ENCODE assay signal across 8 cellular contexts in genomic region chr12:95548056-95548538, GRCh38. TPM values are rescaled to one million over a fixed set of nuclear protein-coding genes. Genes with fewer than 3 reads are reported as not detected.
DNase-seq lines count a peak whose midpoint lies in the region; ATAC-seq and TF ChIP-seq lines count a peak whose summit lies in the region.

No MANE protein-coding gene starts in this region.

- CTCF ChIA-PET in activated CD4-positive, alpha-beta memory T cell treated with anti-CD3 and anti-CD28 coated beads, Interleukin-2, amount 10 ng/mL, durations not matched to agents 7 days and 5 days (lab: Charles Lee), result interaction anchor here (1.1 to 1.9 kb wide), 3 partner anchors 9 to 16 kb away, joined by 4 to 8 read pairs (median 7); no protein-coding TSS in a partner anchor
- CTCF ChIA-PET in naive thymus-derived CD4-positive, alpha-beta T cell (lab: Charles Lee), result interaction anchor here (1.3 to 1.6 kb wide), 2 partner anchors 14 to 75 kb away, joined by 3 read pairs; no protein-coding TSS in a partner anchor

- POLR2A ChIA-PET in activated CD4-positive, alpha-beta memory T cell treated with anti-CD3 and anti-CD28 coated beads, Interleukin-2, amount 10 ng/mL, durations not matched to agents 7 days and 5 days (lab: Charles Lee), result interaction anchor here (1.4 kb wide), 1 partner anchor 75 kb away, joined by 6 read pairs; the partner anchor contains the start of gene METAP2
- POLR2A ChIA-PET in naive thymus-derived CD4-positive, alpha-beta T cell (lab: Charles Lee), result interaction anchor here (0.6 to 1.7 kb wide), 4 partner anchors 23 to 273 kb away, joined by 3 to 14 read pairs (median 4); partner anchors contain the start of gene METAP2

- peak overlapping the region; percentile 67 for H2AFZ ChIP-seq in ACC112 (ENCODE audit: low read length, unreplicated experiment)

- no peaks in the 10 kb centered on the region for H3K79me2 ChIP-seq in ACC112 (ENCODE audit: control insufficient read depth, insufficient read depth, low read length, unreplicated experiment)

- no peak overlapping the region for H3K27ac Mint-ChIP-seq in activated CD4-positive, alpha-beta memory T cell treated with anti-CD3 and anti-CD28 coated beads, Interleukin-2, amount 10 ng/mL, durations not matched to agents 7 days and 5 days
- H3K27ac Mint-ChIP-seq in naive thymus-derived CD4-positive, alpha-beta T cell, result peak overlapping the region; percentile 79 to 98 (median 95)

- peaks cover 19% of the 10 kb centered on the region for H3K4me1 Mint-ChIP-seq in activated CD4-positive, alpha-beta memory T cell treated with anti-CD3 and anti-CD28 coated beads, Interleukin-2, amount 10 ng/mL, durations not matched to agents 7 days and 5 days
- peaks cover 33 to 67% (median 54%) of the 10 kb centered on the region in 7 donors for H3K4me1 Mint-ChIP-seq in naive thymus-derived CD4-positive, alpha-beta T cell

- no peaks in the 10 kb centered on the region for H3K9me3 Mint-ChIP-seq in activated CD4-positive, alpha-beta memory T cell treated with anti-CD3 and anti-CD28 coated beads, Interleukin-2, amount 10 ng/mL, durations not matched to agents 7 days and 5 days
- peaks cover 0 to 6% (median 2%) of the 10 kb centered on the region in 11 donors for H3K9me3 Mint-ChIP-seq in naive thymus-derived CD4-positive, alpha-beta T cell

- H3K4me3 ChIP-seq in ACC112 (ENCODE audit: low read depth, low read length) (peak overlapping the region; percentile 74), HUES48 (ENCODE audit: low read depth, low read length) (peak overlapping the region; percentile 74), tibial artery (peak overlapping the region; percentile 68 to 86)
- H3K4me3 ChIP-seq in naive thymus-derived CD4-positive, alpha-beta T cell (ENCODE audit: low read length), result peak overlapping the region; percentile 75

- H3K9ac ChIP-seq in HUES48 (ENCODE audit: low read depth, low read length), result peak overlapping the region; percentile 85

- H3K27me3 ChIP-seq in ACC112 (ENCODE audit: insufficient read depth, low read length) (peaks cover 49% of the 10 kb centered on the region), HUES48 (ENCODE audit: control insufficient read depth, insufficient read depth, low read length) (no peaks in the 10 kb centered on the region), tibial artery (no peaks in the 10 kb centered on the region)
- H3K27me3 ChIP-seq in naive thymus-derived CD4-positive, alpha-beta T cell (ENCODE audit: control insufficient read depth in 2 of 2, insufficient read depth in 2 of 2, low read length in 2 of 2), result no peaks in the 10 kb centered on the region

- peak overlapping the region; percentile 70 for H3K4me3 Mint-ChIP-seq in activated CD4-positive, alpha-beta memory T cell treated with anti-CD3 and anti-CD28 coated beads, Interleukin-2, amount 10 ng/mL, durations not matched to agents 7 days and 5 days
- peak overlapping the region; percentile 89 to 96 (median 94) for H3K4me3 Mint-ChIP-seq in naive thymus-derived CD4-positive, alpha-beta T cell

- H3K36me3 ChIP-seq in ACC112 (ENCODE audit: insufficient read depth, low read length), result peaks cover 4% of the 10 kb centered on the region; the same call in 1 of the 2 replicates
- H3K36me3 ChIP-seq in HUES48 (ENCODE audit: control insufficient read depth, insufficient read depth, low read length), result peaks cover 7% of the 10 kb centered on the region; the same call in 1 of the 2 replicates
- H3K36me3 ChIP-seq in naive thymus-derived CD4-positive, alpha-beta T cell (ENCODE audit: control insufficient read depth in 2 of 3, insufficient read depth in 3 of 3, low read length in 3 of 3), result peaks cover 0 to 8% (median 0%) of the 10 kb centered on the region in 3 experiments
- H3K36me3 ChIP-seq in tibial artery, result no peaks in the 10 kb centered on the region

- peaks cover 7% of the 10 kb centered on the region for H3K36me3 Mint-ChIP-seq in activated CD4-positive, alpha-beta memory T cell treated with anti-CD3 and anti-CD28 coated beads, Interleukin-2, amount 10 ng/mL, durations not matched to agents 7 days and 5 days (ENCODE audit: low read depth)
- H3K36me3 Mint-ChIP-seq in naive thymus-derived CD4-positive, alpha-beta T cell, result peaks cover 0 to 5% (median 0%) of the 10 kb centered on the region in 5 donors

- intact Hi-C loops in naive thymus-derived CD4-positive, alpha-beta T cell (cut with micrococcal nuclease), result loop anchor here (1.0 to 10.0 kb wide), 14 partner anchors 73 to 1873 kb away; partner anchors contain the start of genes FGD6 (in 2 of the 2), METAP2 (in 2 of the 2), NR2C1 (in 2 of the 2) and VEZT (in 2 of the 2)
- intact Hi-C loops in tibial artery (cut with DNase I; ENCODE audit: low total_unique reads), result no loop called here

- peak; percentile 17 for DNase-seq in activated CD4-positive, alpha-beta memory T cell treated with anti-CD3 and anti-CD28 coated beads, Interleukin-2, amount 10 ng/mL, durations not matched to agents 7 days and 5 days
- DNase-seq in erythroblast (lab: John Stamatoyannopoulos, UW), result peak; percentile 41 to 55
- peak in 8 of 9 donors; percentile 14 to 51 (median 42) for DNase-seq in naive thymus-derived CD4-positive, alpha-beta T cell
- DNase-seq in tibial artery, result no peak
- DNase-seq in NCI-H226, result no peak

- H3K4me1 ChIP-seq in ACC112 (ENCODE audit: control insufficient read depth, insufficient read depth, low read length, unreplicated experiment), result no peaks in the 10 kb centered on the region
- H3K4me1 ChIP-seq in HUES48 (ENCODE audit: control insufficient read depth, insufficient read depth, low read length), result peaks cover 37% of the 10 kb centered on the region
- peaks cover 6 to 20% of the 10 kb centered on the region in 2 donors for H3K4me1 ChIP-seq in naive thymus-derived CD4-positive, alpha-beta T cell (ENCODE audit: control insufficient read depth in 2 of 2, insufficient read depth in 2 of 2, low read length in 2 of 2)
- peaks cover 0 to 6% (median 0%) of the 10 kb centered on the region in 4 donors for H3K4me1 ChIP-seq in tibial artery

- H3K9me3 ChIP-seq in HUES48 (ENCODE audit: control insufficient read depth, insufficient read depth, low read length) (no peaks in the 10 kb centered on the region), tibial artery (no peaks in the 10 kb centered on the region)
- H3K9me3 ChIP-seq in naive thymus-derived CD4-positive, alpha-beta T cell (ENCODE audit: control insufficient read depth in 2 of 3, low read length in 3 of 3), result no peaks in the 10 kb centered on the region

- H3K27me3 Mint-ChIP-seq in activated CD4-positive, alpha-beta memory T cell treated with anti-CD3 and anti-CD28 coated beads, Interleukin-2, amount 10 ng/mL, durations not matched to agents 7 days and 5 days, result peaks cover 46% of the 10 kb centered on the region
- H3K27me3 Mint-ChIP-seq in naive thymus-derived CD4-positive, alpha-beta T cell, result peaks cover 0 to 22% (median 7%) of the 10 kb centered on the region in 5 donors

- no peak for TF ChIP-seq CTCF in tibial artery (IDR thresholded peaks at IDR 0.05)

- peak; percentile 36 for ATAC-seq in naive thymus-derived CD4-positive, alpha-beta T cell
- no peak for ATAC-seq in HG03378 (IDR thresholded peaks at IDR 0.05; ENCODE audit: unreplicated experiment)

- H3K27ac ChIP-seq in ACC112 (ENCODE audit: low read depth, low read length), result no peak overlapping the region
- H3K27ac ChIP-seq in HUES48 (ENCODE audit: low read depth, low read length), result peak overlapping the region; percentile 98
- H3K27ac ChIP-seq in naive thymus-derived CD4-positive, alpha-beta T cell (ENCODE audit: low read depth, low read length), result peak overlapping the region; percentile 96
- peak overlapping the region; percentile 57 to 68 for H3K27ac ChIP-seq in tibial artery

- no peak for TF ChIP-seq POLR2A in erythroblast (IDR thresholded peaks at IDR 0.05; ENCODE audit: low read length)

RNA-seq across cellular contexts. Expression of gene USP44, which starts 3.2 kb away (rescaled TPM):
- 1 to 10 TPM in 1 of 2 experiments, under 1 TPM in 1; 0.88 to 1.5 TPM for total RNA-seq in activated CD4-positive, alpha-beta memory T cell treated with anti-CD3 and anti-CD28 coated beads, Interleukin-2, amount 10 ng/mL, durations not matched to agents 7 days and 5 days
- 10 to 100 TPM in 2 of 5 experiments, 1 to 10 TPM in 3; 3.3 to 12.2 (median 4.8) TPM for total RNA-seq in naive thymus-derived CD4-positive, alpha-beta T cell
- polyA plus RNA-seq in naive thymus-derived CD4-positive, alpha-beta T cell, result 10 to 100 TPM; 14.0 to 15.1 TPM

Comparison
In these comparisons a context has a peak if more than half of its experiments do, and no peak if none do; other contexts are left out.
1. DNase-seq: peak in activated CD4-positive, alpha-beta memory T cell treated with anti-CD3 and anti-CD28 coated beads, Interleukin-2, amount 10 ng/mL, durations not matched to agents 7 days and 5 days (single experiment), erythroblast (2 of 2) and naive thymus-derived CD4-positive, alpha-beta T cell (8 of 9); none in tibial artery (0 of 2) and NCI-H226 (single experiment).
2. Peak in every context shown above with its lines, with median percentiles within 50 percentile points of each other: H3K4me3 ChIP-seq.